8 cellular contexts compared by ENCODE assay signal in the genomic region with DNA sequence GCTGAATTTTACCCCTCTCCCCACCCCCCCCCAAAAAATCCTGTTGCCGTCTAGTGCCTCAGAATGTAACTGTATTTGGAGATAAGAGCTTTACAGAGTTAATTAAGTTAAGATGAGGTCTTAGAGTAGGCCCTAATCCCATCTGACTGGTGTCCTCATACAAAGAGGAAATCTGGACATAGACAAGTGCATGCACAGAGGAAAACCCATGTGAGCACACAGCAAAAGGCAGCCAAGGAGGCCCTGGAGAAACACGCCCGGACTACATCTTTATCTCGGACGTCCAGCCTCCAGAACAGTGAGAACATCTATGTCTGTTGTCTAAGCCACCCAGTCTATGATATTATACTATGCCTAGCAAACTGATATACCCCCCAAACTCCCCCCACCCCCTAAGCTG.
A peak's percentile ranks its signal among the peaks of the same experiment; 100 is the strongest.
DNase-seq lines count a peak whose midpoint lies in the region; ATAC-seq and TF ChIP-seq lines count a peak whose summit lies in the region.

No MANE protein-coding gene starts in this region.

- intact Hi-C loops in upper lobe of right lung (cut with DNase I), result loop anchor here (5.0 to 10.0 kb wide), 2 partner anchors 189 to 341 kb away; no protein-coding TSS in a partner anchor

- peaks cover 22% of the 10 kb centered on the region for H3K4me1 ChIP-seq in muscle layer of colon (ENCODE audit: insufficient read depth, low read length)
- H3K4me1 ChIP-seq in upper lobe of right lung, result peaks cover 21% of the 10 kb centered on the region

- peaks cover 24% of the 10 kb centered on the region for H3K4me1 Mint-ChIP-seq in activated T-cell treated with anti-CD3 and anti-CD28 coated beads, Interleukin-2, amount 50 U/mL, for 4 hours (ENCODE audit: low read depth)
- peaks cover 21% of the 10 kb centered on the region for H3K4me1 Mint-ChIP-seq in central memory CD8-positive, alpha-beta T cell
- H3K4me1 Mint-ChIP-seq in WTC11, result peaks cover 46% of the 10 kb centered on the region

- TF ChIP-seq CTCF in upper lobe of right lung (IDR thresholded peaks at IDR 0.05), result no peak
- TF ChIP-seq CTCF in WTC11 (IDR thresholded peaks at IDR 0.05), result no peak

- no peak for ATAC-seq in activated T-cell treated with anti-CD3 and anti-CD28 coated beads, Interleukin-2, amount 50 U/mL, for 4 hours
- no peak for ATAC-seq in central memory CD8-positive, alpha-beta T cell (replicated peaks; ENCODE audit: extremely low read depth, poor library complexity, severe bottlenecking)
- ATAC-seq in upper lobe of right lung, result no peak
- ATAC-seq in WTC11, result no peak

- POLR2A ChIA-PET in WTC11 (lab: Charles Lee), result interaction anchor here (0.6 kb wide), 2 partner anchors 210 to 686 kb away, joined by 3 read pairs; no protein-coding TSS in a partner anchor

- no peaks in the 10 kb centered on the region for H3K36me3 Mint-ChIP-seq in activated T-cell treated with anti-CD3 and anti-CD28 coated beads, Interleukin-2, amount 50 U/mL, for 4 hours (ENCODE audit: insufficient read depth)
- peaks cover 3% of the 10 kb centered on the region for H3K36me3 Mint-ChIP-seq in central memory CD8-positive, alpha-beta T cell (ENCODE audit: insufficient read depth)
- H3K36me3 Mint-ChIP-seq in WTC11, result 0 out of 2 replicates have a peak, but pooled peaks cover 2% of the 10 kb centered on the region

- peak overlapping the region; percentile 81 for H3K4me3 Mint-ChIP-seq in activated T-cell treated with anti-CD3 and anti-CD28 coated beads, Interleukin-2, amount 50 U/mL, for 4 hours
- H3K4me3 Mint-ChIP-seq in central memory CD8-positive, alpha-beta T cell, result peak overlapping the region; percentile 78
- H3K4me3 Mint-ChIP-seq in WTC11, result no peak overlapping the region

- H3K4me3 ChIP-seq in muscle layer of colon (ENCODE audit: low read depth in 1 of 2, low read length in 2 of 2) (no peak overlapping the region), upper lobe of right lung (no peak overlapping the region)

- H3K27ac Mint-ChIP-seq in central memory CD8-positive, alpha-beta T cell (ENCODE audit: low read depth), result no peak overlapping the region
- H3K27ac Mint-ChIP-seq in WTC11, result no peak overlapping the region

- CTCF ChIA-PET in WTC11 (lab: Charles Lee), result interaction anchor here (0.6 to 6.5 kb wide), 34 partner anchors 11 to 659 kb away, joined by 3 to 128 read pairs (median 6); a partner anchor contains a TSS

- DNase-seq in activated T-cell treated with anti-CD3 and anti-CD28 coated beads, Interleukin-2, amount 50 U/mL, for 4 hours, result no peak
- no peak for DNase-seq in activated T-cell treated with anti-CD3 and anti-CD28 coated beads, Interleukin-2, amount 50 U/mL, for 1 hour
- no peak for DNase-seq in central memory CD8-positive, alpha-beta T cell (ENCODE audit: low spot score in 2 of 2)
- no peak for DNase-seq in upper lobe of right lung
- no peak for DNase-seq in WTC11 (ENCODE audit: low spot score)
- no peak for DNase-seq in activated CD4-positive, CD25-positive, alpha-beta regulatory T cell (lab: John Stamatoyannopoulos, UW)
- DNase-seq in activated naive CD4-positive, alpha-beta T cell (lab: John Stamatoyannopoulos, UW), result no peak

- H3K36me3 ChIP-seq in muscle layer of colon (ENCODE audit: insufficient read depth, low read length) (no peaks in the 10 kb centered on the region), upper lobe of right lung (no peaks in the 10 kb centered on the region)

- H3K9me3 Mint-ChIP-seq in activated T-cell treated with anti-CD3 and anti-CD28 coated beads, Interleukin-2, amount 50 U/mL, for 4 hours, result no peaks in the 10 kb centered on the region
- no peaks in the 10 kb centered on the region for H3K9me3 Mint-ChIP-seq in central memory CD8-positive, alpha-beta T cell
- peaks cover 10% of the 10 kb centered on the region for H3K9me3 Mint-ChIP-seq in WTC11

- H3K9ac ChIP-seq in muscle layer of colon (ENCODE audit: low read length), result no peak overlapping the region

- no peaks in the 10 kb centered on the region for H3K27me3 ChIP-seq in muscle layer of colon (ENCODE audit: control insufficient read depth in 1 of 2, insufficient read depth in 2 of 2, low read length in 2 of 2)
- H3K27me3 ChIP-seq in upper lobe of right lung, result no peaks in the 10 kb centered on the region

- H3K27me3 Mint-ChIP-seq in activated T-cell treated with anti-CD3 and anti-CD28 coated beads, Interleukin-2, amount 50 U/mL, for 4 hours (ENCODE audit: low read depth), result no peaks in the 10 kb centered on the region
- no peaks in the 10 kb centered on the region for H3K27me3 Mint-ChIP-seq in central memory CD8-positive, alpha-beta T cell
- H3K27me3 Mint-ChIP-seq in WTC11 (ENCODE audit: low read depth), result peaks cover 19% of the 10 kb centered on the region

- peak overlapping the region; percentile 52 for H3K27ac ChIP-seq in muscle layer of colon (ENCODE audit: low read depth, low read length)
- H3K27ac ChIP-seq in upper lobe of right lung, result peak overlapping the region; percentile 12

- H3K9me3 ChIP-seq in muscle layer of colon (ENCODE audit: low read length), result no peaks in the 10 kb centered on the region
- H3K9me3 ChIP-seq in upper lobe of right lung, result no peaks in the 10 kb centered on the region

TF ChIP-seq in WTC11, 78 proteins besides CTCF, POLR2A, EP300 and RAD21:
- TF ChIP-seq ELF4 (CRISPR knock-in tag; IDR thresholded peaks at IDR 0.05; ENCODE audit: low read depth), result no peak
- no peak for TF ChIP-seq ZNF121 (CRISPR knock-in tag; IDR thresholded peaks at IDR 0.05)
- TF ChIP-seq, protein P1, sequence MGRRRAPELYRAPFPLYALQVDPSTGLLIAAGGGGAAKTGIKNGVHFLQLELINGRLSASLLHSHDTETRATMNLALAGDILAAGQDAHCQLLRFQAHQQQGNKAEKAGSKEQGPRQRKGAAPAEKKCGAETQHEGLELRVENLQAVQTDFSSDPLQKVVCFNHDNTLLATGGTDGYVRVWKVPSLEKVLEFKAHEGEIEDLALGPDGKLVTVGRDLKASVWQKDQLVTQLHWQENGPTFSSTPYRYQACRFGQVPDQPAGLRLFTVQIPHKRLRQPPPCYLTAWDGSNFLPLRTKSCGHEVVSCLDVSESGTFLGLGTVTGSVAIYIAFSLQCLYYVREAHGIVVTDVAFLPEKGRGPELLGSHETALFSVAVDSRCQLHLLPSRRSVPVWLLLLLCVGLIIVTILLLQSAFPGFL (CRISPR knock-in tag; IDR thresholded peaks at IDR 0.05; ENCODE audit: borderline replicate concordance), result no peak
- no peak for TF ChIP-seq ZBTB21 (CRISPR knock-in tag; IDR thresholded peaks at IDR 0.05; ENCODE audit: borderline replicate concordance)
- no peak for TF ChIP-seq ZNF138 (CRISPR knock-in tag; conservative IDR thresholded peaks at IDR 0.05)
- no peak for TF ChIP-seq FOXP1 (CRISPR knock-in tag; IDR thresholded peaks at IDR 0.05; ENCODE audit: borderline replicate concordance)
- TF ChIP-seq GTF2I (CRISPR knock-in tag; conservative IDR thresholded peaks at IDR 0.05), result no peak
- TF ChIP-seq JAZF1 (CRISPR knock-in tag; IDR thresholded peaks at IDR 0.05), result no peak
- TF ChIP-seq, protein P2, sequence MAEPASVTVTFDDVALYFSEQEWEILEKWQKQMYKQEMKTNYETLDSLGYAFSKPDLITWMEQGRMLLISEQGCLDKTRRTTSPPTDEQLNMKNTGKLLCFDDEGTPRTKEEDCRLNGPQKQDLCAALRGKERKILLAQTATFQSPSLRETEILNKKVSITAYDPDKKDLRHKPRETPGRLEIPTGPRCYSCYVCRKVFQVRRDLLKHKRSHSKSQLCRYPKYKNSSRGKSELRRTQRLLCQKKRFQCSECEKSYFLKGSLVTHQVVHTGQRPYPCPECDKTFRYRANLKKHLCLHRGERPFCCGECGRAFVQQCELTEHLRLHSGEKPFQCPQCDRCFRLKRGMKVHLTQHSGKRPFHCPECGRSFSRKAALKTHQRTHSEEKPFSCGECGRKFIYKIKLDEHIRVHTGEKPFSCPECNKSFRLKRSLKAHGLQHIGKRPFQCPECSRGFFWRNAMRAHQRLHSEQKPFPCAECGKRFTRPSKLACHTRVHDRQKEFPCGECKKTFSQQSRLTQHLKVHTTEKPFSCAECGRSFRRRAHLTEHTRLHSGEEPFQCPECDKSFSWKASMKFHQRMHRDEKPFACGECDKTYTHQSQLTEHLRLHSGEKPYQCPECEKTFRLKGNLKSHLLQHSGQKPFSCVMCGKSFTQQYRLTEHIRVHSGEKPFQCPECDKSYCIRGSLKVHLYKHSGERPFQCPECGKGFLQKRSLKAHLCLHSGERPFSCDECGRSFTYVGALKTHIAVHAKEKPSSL (CRISPR knock-in tag; conservative IDR thresholded peaks at IDR 0.05), result no peak
